In genomic region chr13:114043421-114044053, GRCh38 we compare ENCODE assay signal across 1 cellular context.
TF ChIP-seq lines count a peak whose summit lies in the region.

No MANE protein-coding gene starts in this region.

TF ChIP-seq in HepG2, 621 proteins besides CTCF, POLR2A, EP300 and RAD21 (continued from another document):
- no peak for TF ChIP-seq KLF12 (CRISPR knock-in tag; IDR thresholded peaks at IDR 0.05; ENCODE audit: borderline replicate concordance)
- no peak for TF ChIP-seq ZSCAN9 (CRISPR knock-in tag; IDR thresholded peaks at IDR 0.05; ENCODE audit: borderline replicate concordance)
- no peak for TF ChIP-seq ZNF17 (CRISPR knock-in tag; IDR thresholded peaks at IDR 0.05)
- TF ChIP-seq ZNF607 (CRISPR knock-in tag; IDR thresholded peaks at IDR 0.05; ENCODE audit: borderline replicate concordance) = no peak
- peak; percentile 66; the same call in 1 of the 2 replicates for TF ChIP-seq CEBPB (IDR thresholded peaks at IDR 0.05; ENCODE audit: borderline replicate concordance, low read depth, low read length)
- TF ChIP-seq ZNF598 (CRISPR knock-in tag; IDR thresholded peaks at IDR 0.05; ENCODE audit: borderline replicate concordance) = no peak
